Comparison of ENCODE assay signal across 10 cellular contexts in genomic region chr4:163591614-163592020, GRCh38.
DNase-seq lines count a peak whose midpoint lies in the region; ATAC-seq and TF ChIP-seq lines count a peak whose summit lies in the region.
"Had no signal": no experiment of that assay in that cellular context is flagged by ENCODE, and none has a peak within 500 bp of the region (broad histone marks: within the 10 kb centered on the region; RNA-seq: fewer than 3 reads in every experiment).

No MANE protein-coding gene starts in this region.

- intact Hi-C loops in CD14-positive monocyte (cut with micrococcal nuclease): loop anchor here in 1 of 2 donors (5.0 kb wide), 1 partner anchor 34 kb away; no protein-coding TSS in a partner anchor
- intact Hi-C loops in OCI-LY7 (cut with micrococcal nuclease; ENCODE audit: unreplicated experiment): loop anchor here (1.0 to 2.0 kb wide), 4 partner anchors 19 to 97 kb away; partner anchors contain the start of gene TMA16
- intact Hi-C loops in gastrocnemius medialis (cut with DNase I; ENCODE audit: low total_unique reads): no loop called here
- intact Hi-C loops in psoas muscle (cut with DNase I): no loop called here

- no peak overlapping the region for H3K9ac ChIP-seq in smooth muscle cell (ENCODE audit: low read depth)
- H3K9ac ChIP-seq: parathyroid adenoma had no signal

- peaks cover 34% of the 10 kb centered on the region for H3K9me3 ChIP-seq in OCI-LY7 (ENCODE audit: low read length)
- no peaks in the 10 kb centered on the region for H3K9me3 ChIP-seq in smooth muscle cell (replicated peaks; ENCODE audit: low read depth)
- H3K9me3 ChIP-seq in gastrocnemius medialis: no peaks in the 10 kb centered on the region
- H3K9me3 ChIP-seq in psoas muscle: no peaks in the 10 kb centered on the region

- CTCF ChIA-PET in OCI-LY7 (lab: Charles Lee; ENCODE audit: unreplicated experiment): interaction anchor here (1.4 to 1.8 kb wide), 2 partner anchors 9 to 72 kb away, joined by 4 to 8 read pairs; no protein-coding TSS in a partner anchor

- H2AFZ ChIP-seq in OCI-LY7 (ENCODE audit: low read length) (peak overlapping the region; percentile 37; the same call in 1 of the 2 replicates), smooth muscle cell (ENCODE audit: low read depth) (no peak overlapping the region)
- H2AFZ ChIP-seq: parathyroid adenoma had no signal

- H3F3A ChIP-seq in smooth muscle cell (ENCODE audit: low read depth): no peaks in the 10 kb centered on the region

- TF ChIP-seq POLR2A in gastrocnemius medialis (IDR thresholded peaks at IDR 0.05): no peak

- H3K27ac ChIP-seq in OCI-LY7 (ENCODE audit: low read depth, low read length, poor library complexity, severe bottlenecking) (peak overlapping the region; percentile 98), smooth muscle cell (ENCODE audit: low read depth) (no peak overlapping the region), gastrocnemius medialis (no peak overlapping the region), psoas muscle (no peak overlapping the region)
- H3K27ac ChIP-seq: parathyroid adenoma had no signal

- POLR2A ChIA-PET in OCI-LY7 (lab: Charles Lee): interaction anchor here (0.6 to 16.8 kb wide), 23 partner anchors 10 to 809 kb away, joined by 3 to 220 read pairs (median 5); partner anchors contain the start of gene TMA16

- H3K4me3 ChIP-seq in OCI-LY7 (ENCODE audit: low read depth, low read length, poor library complexity, severe bottlenecking) (peak overlapping the region; percentile 57), smooth muscle cell (no peak overlapping the region), gastrocnemius medialis (no peak overlapping the region), psoas muscle (no peak overlapping the region)

- TF ChIP-seq CTCF in CD14-positive monocyte (IDR thresholded peaks at IDR 0.05) (peak; percentile 11), OCI-LY7 (conservative IDR thresholded peaks at IDR 0.05; ENCODE audit: low read length) (0 out of 2 replicates have a peak, but pooled peaks have one; percentile 30), smooth muscle cell (IDR thresholded peaks at IDR 0.05; ENCODE audit: borderline replicate concordance, insufficient read depth, poor library complexity, severe bottlenecking) (no peak), gastrocnemius medialis (IDR thresholded peaks at IDR 0.05 in 4 of 5, conservative IDR thresholded peaks at IDR 0.05 in 1 of 5) (no peak), psoas muscle (IDR thresholded peaks at IDR 0.05) (no peak)

- DNase-seq in CD14-positive monocyte (ENCODE audit: low spot score) (no peak), OCI-LY7 (ENCODE audit: low spot score) (peak; percentile 89), smooth muscle cell (lab: John Stamatoyannopoulos, UW; ENCODE audit: unreplicated experiment) (no peak), SHP77 treated with DMSO at 0.1 percent for 48 hours (lab: John Stamatoyannopoulos, UW) (no peak), gastrocnemius medialis (no peak), psoas muscle (no peak)
- DNase-seq: amniotic stem cell had no signal

- peaks cover 2 to 5% (median 5%) of the 10 kb centered on the region in 7 donors for H3K9me3 Mint-ChIP-seq in CD14-positive monocyte

- peak overlapping the region; percentile 6 to 69 for H3K4me3 Mint-ChIP-seq in CD14-positive monocyte

- H3K4me1 Mint-ChIP-seq in CD14-positive monocyte: peaks cover 71% of the 10 kb centered on the region

- H3K27me3 Mint-ChIP-seq in CD14-positive monocyte (ENCODE audit: low read depth in 3 of 3): peaks cover 0 to 1% (median 0%) of the 10 kb centered on the region in 3 donors

- 93% methylated on average over 1 of the region's 1 CpG for WGBS in smooth muscle cell (ENCODE audit: low lambda C conversion rate)
- WGBS in psoas muscle, 3 donors: 73 to 79% (median 77%) methylated on average over 1 of the region's 1 CpG

- no TSS peak for BruUV-seq in OCI-LY7 (replicated peaks; lab: Mats Ljungman, UMichigan)

- peaks cover 26% of the 10 kb centered on the region for H3K36me3 ChIP-seq in OCI-LY7 (ENCODE audit: insufficient read depth, low read length)
- H3K36me3 ChIP-seq in smooth muscle cell (ENCODE audit: low read depth): no peaks in the 10 kb centered on the region
- no peaks in the 10 kb centered on the region for H3K36me3 ChIP-seq in gastrocnemius medialis
- H3K36me3 ChIP-seq in psoas muscle (ENCODE audit: insufficient read depth in 1 of 2, low read depth in 1 of 2): no peaks in the 10 kb centered on the region

- H3K27me3 ChIP-seq in smooth muscle cell (ENCODE audit: low read depth): no peaks in the 10 kb centered on the region
- no peaks in the 10 kb centered on the region for H3K27me3 ChIP-seq in gastrocnemius medialis
- H3K27me3 ChIP-seq in psoas muscle (ENCODE audit: insufficient read depth in 3 of 3, low read length in 2 of 3): no peaks in the 10 kb centered on the region

- H3K9me2 ChIP-seq in OCI-LY7 (ENCODE audit: insufficient read depth, low read length): no peaks in the 10 kb centered on the region

- peaks cover 26 to 50% of the 10 kb centered on the region in 2 donors for H3K36me3 Mint-ChIP-seq in CD14-positive monocyte

- ATAC-seq in GM19351 (IDR thresholded peaks at IDR 0.05; ENCODE audit: unreplicated experiment) (peak; percentile 80), HG03045 (IDR thresholded peaks at IDR 0.05; ENCODE audit: unreplicated experiment) (peak; percentile 87), gastrocnemius medialis (no peak), psoas muscle (no peak)

- H3K4me1 ChIP-seq in OCI-LY7 (ENCODE audit: insufficient read depth, low read length, poor library complexity, severe bottlenecking) (peaks cover 70% of the 10 kb centered on the region), smooth muscle cell (ENCODE audit: low read depth) (no peaks in the 10 kb centered on the region), gastrocnemius medialis (no peaks in the 10 kb centered on the region), psoas muscle (no peaks in the 10 kb centered on the region)
- H3K4me1 ChIP-seq: parathyroid adenoma had no signal

- no peaks in the 10 kb centered on the region for H4K20me1 ChIP-seq in OCI-LY7 (ENCODE audit: insufficient read depth, low read length)
- H4K20me1 ChIP-seq in smooth muscle cell (ENCODE audit: low read depth): no peaks in the 10 kb centered on the region

- H3K4me2 ChIP-seq in OCI-LY7 (ENCODE audit: low read length) (peak overlapping the region; percentile 68), smooth muscle cell (no peak overlapping the region)

- H3K79me2 ChIP-seq in OCI-LY7 (ENCODE audit: insufficient read depth, low read depth, low read length): no peaks in the 10 kb centered on the region
- no peaks in the 10 kb centered on the region for H3K79me2 ChIP-seq in smooth muscle cell (ENCODE audit: low read depth)
- H3K79me2 ChIP-seq: parathyroid adenoma had no signal

- peak overlapping the region; percentile 85 to 97 (median 91) for H3K27ac Mint-ChIP-seq in CD14-positive monocyte

- in situ Hi-C loops in gastrocnemius medialis (cut with MboI; ENCODE audit: low sequenced_read_pairs in 4 of 4): no loop called here

Comparison
In these comparisons a context has a peak if more than half of its experiments do, and no peak if none do; other contexts are left out.
1. CTCF ChIP-seq: peak in CD14-positive monocyte (single experiment) and OCI-LY7 (single experiment); none in smooth muscle cell (single experiment), gastrocnemius medialis (0 of 5) and psoas muscle (single experiment).
2. ATAC-seq: peak in GM19351 (single experiment) and HG03045 (single experiment); none in gastrocnemius medialis (0 of 2) and psoas muscle (0 of 4).